ENCODE assay signal across 1 cellular context in the genomic region with DNA sequence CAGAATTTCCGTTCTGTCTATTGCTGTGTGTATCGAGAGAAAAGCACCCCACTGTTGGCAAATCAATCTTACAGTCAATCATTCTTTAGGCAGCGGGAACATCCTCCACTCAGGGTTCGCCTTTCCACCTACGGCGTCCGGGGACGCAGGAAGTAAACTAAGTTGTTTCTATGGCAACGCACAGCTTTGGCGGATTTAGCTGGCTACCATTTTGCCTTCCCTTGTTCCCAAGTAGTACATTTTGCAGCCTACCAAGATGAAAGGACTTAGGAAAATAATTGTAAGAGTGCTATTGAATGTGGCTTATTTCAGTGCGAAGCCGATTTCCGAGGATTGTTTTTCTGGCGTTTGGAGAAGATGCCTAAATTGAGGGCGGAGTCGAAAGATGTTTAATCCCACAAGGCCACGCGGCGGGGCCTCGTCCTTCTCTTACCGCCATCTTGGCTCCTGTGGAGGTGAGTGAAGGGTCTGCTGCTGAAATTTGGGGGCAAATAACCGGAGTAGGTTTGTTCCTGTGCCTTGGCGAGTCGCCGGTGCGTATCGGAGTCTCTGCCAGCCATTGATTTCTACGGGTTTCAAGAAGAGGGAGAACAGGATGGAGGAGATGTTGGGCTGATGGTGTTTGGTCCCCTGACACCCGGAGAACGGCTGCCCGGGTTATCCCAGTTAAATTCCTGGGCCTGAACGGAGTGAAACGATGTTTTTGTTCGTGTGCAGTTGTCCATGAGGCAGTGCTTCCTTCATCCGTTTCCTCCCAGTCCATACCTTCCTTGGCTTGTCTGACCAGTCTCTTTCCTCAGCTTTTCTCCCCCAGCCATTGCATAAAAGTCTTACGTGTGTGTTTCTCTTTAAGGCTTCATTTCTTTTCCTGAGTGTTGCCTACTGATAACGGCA.
TF ChIP-seq lines count a peak whose summit lies in the region.

A gene (plus strand): TSS at position 424 of the 894 bp plus-strand sequence. CDS start 778 bp downstream, outside the sequence.

TF ChIP-seq in HCT116, 20 proteins besides CTCF, POLR2A, EP300 and RAD21 (continued from another document):
- TF ChIP-seq, protein P1, sequence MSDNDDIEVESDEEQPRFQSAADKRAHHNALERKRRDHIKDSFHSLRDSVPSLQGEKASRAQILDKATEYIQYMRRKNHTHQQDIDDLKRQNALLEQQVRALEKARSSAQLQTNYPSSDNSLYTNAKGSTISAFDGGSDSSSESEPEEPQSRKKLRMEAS (IDR thresholded peaks at IDR 0.05) = peak; percentile 93
- TF ChIP-seq SP1 (IDR thresholded peaks at IDR 0.05; ENCODE audit: low read depth) = peak; percentile 78
- no peak for TF ChIP-seq JUND (IDR thresholded peaks at IDR 0.05)
- TF ChIP-seq, protein P2, sequence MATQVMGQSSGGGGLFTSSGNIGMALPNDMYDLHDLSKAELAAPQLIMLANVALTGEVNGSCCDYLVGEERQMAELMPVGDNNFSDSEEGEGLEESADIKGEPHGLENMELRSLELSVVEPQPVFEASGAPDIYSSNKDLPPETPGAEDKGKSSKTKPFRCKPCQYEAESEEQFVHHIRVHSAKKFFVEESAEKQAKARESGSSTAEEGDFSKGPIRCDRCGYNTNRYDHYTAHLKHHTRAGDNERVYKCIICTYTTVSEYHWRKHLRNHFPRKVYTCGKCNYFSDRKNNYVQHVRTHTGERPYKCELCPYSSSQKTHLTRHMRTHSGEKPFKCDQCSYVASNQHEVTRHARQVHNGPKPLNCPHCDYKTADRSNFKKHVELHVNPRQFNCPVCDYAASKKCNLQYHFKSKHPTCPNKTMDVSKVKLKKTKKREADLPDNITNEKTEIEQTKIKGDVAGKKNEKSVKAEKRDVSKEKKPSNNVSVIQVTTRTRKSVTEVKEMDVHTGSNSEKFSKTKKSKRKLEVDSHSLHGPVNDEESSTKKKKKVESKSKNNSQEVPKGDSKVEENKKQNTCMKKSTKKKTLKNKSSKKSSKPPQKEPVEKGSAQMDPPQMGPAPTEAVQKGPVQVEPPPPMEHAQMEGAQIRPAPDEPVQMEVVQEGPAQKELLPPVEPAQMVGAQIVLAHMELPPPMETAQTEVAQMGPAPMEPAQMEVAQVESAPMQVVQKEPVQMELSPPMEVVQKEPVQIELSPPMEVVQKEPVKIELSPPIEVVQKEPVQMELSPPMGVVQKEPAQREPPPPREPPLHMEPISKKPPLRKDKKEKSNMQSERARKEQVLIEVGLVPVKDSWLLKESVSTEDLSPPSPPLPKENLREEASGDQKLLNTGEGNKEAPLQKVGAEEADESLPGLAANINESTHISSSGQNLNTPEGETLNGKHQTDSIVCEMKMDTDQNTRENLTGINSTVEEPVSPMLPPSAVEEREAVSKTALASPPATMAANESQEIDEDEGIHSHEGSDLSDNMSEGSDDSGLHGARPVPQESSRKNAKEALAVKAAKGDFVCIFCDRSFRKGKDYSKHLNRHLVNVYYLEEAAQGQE (IDR thresholded peaks at IDR 0.05; ENCODE audit: low read depth) = no peak
- no peak for TF ChIP-seq SRF (IDR thresholded peaks at IDR 0.05; ENCODE audit: low read depth)
- TF ChIP-seq SIN3A (IDR thresholded peaks at IDR 0.05; ENCODE audit: low read depth) = peak; percentile 94
- TF ChIP-seq CEBPB (IDR thresholded peaks at IDR 0.05; ENCODE audit: low read depth) = no peak
